Comparison of ENCODE assay signal across 8 cellular contexts in genomic region chr1:58584082-58584895, GRCh38. TPM values are rescaled to one million over a fixed set of nuclear protein-coding genes. Genes with fewer than 3 reads are reported as not detected.
DNase-seq lines count a peak whose midpoint lies in the region; ATAC-seq, FAIRE-seq and TF ChIP-seq lines count a peak whose summit lies in the region.

No MANE protein-coding gene starts in this region.

- H3K36me3 ChIP-seq in kidney (ENCODE audit: control insufficient read depth in 1 of 2, insufficient read depth in 2 of 2, low read length in 2 of 2), result no peaks in the 10 kb centered on the region

- no peak for FAIRE-seq in kidney (lab: Jason Lieb, UNC)

- peak; percentile 26 for DNase-seq in activated CD8-positive, alpha-beta T cell treated with anti-CD3 and anti-CD28 coated beads for 36 hours
- no peak for DNase-seq in activated CD8-positive, alpha-beta T cell treated with anti-CD3 and anti-CD28 coated beads, Interleukin-2, amount 10 ng/mL, durations not matched to agents 7 days and 5 days
- peak; percentile 35 to 37 for DNase-seq in activated T-cell treated with anti-CD3 and anti-CD28 coated beads, Interleukin-2, amount 50 U/mL, for 48 hours
- DNase-seq in kidney (peak; percentile 91), type B pancreatic cell (ENCODE audit: extremely low spot score, unreplicated experiment) (no peak)
- DNase-seq in activated CD8-positive, alpha-beta memory T cell treated with anti-CD3 and anti-CD28 coated beads for 24 hours, result no peak

- H3K9me3 ChIP-seq in kidney (ENCODE audit: control insufficient read depth in 1 of 2, low read length in 2 of 2), result no peaks in the 10 kb centered on the region

- no peaks in the 10 kb centered on the region for H3K36me3 Mint-ChIP-seq in activated CD8-positive, alpha-beta T cell treated with anti-CD3 and anti-CD28 coated beads for 36 hours (ENCODE audit: low read depth)
- no peaks in the 10 kb centered on the region for H3K36me3 Mint-ChIP-seq in activated CD8-positive, alpha-beta T cell treated with anti-CD3 and anti-CD28 coated beads, Interleukin-2, amount 10 ng/mL, durations not matched to agents 7 days and 5 days (ENCODE audit: low read depth)
- no peaks in the 10 kb centered on the region for H3K36me3 Mint-ChIP-seq in type B pancreatic cell

- intact Hi-C loops in activated CD8-positive, alpha-beta T cell treated with anti-CD3 and anti-CD28 coated beads for 36 hours (cut with micrococcal nuclease), result no loop called here
- intact Hi-C loops in kidney (cut with DNase I), result no loop called here

- no peak for TF ChIP-seq CTCF in activated CD8-positive, alpha-beta T cell treated with anti-CD3 and anti-CD28 coated beads for 36 hours (IDR thresholded peaks at IDR 0.05)
- no peak for TF ChIP-seq CTCF in kidney (IDR thresholded peaks at IDR 0.05; ENCODE audit: borderline replicate concordance, extremely low read depth, insufficient read depth)
- no peak for TF ChIP-seq CTCF in type B pancreatic cell (conservative IDR thresholded peaks at IDR 0.05)

- no peak overlapping the region for H3K27ac Mint-ChIP-seq in activated CD8-positive, alpha-beta T cell treated with anti-CD3 and anti-CD28 coated beads for 36 hours
- no peak overlapping the region for H3K27ac Mint-ChIP-seq in activated CD8-positive, alpha-beta T cell treated with anti-CD3 and anti-CD28 coated beads, Interleukin-2, amount 10 ng/mL, durations not matched to agents 7 days and 5 days
- H3K27ac Mint-ChIP-seq in type B pancreatic cell, result peak overlapping the region; percentile 23

- no peak overlapping the region for H3K4me3 ChIP-seq in kidney (ENCODE audit: low read length in 2 of 2)

- H3K4me3 Mint-ChIP-seq in activated CD8-positive, alpha-beta T cell treated with anti-CD3 and anti-CD28 coated beads for 36 hours, result no peak overlapping the region
- H3K4me3 Mint-ChIP-seq in activated CD8-positive, alpha-beta T cell treated with anti-CD3 and anti-CD28 coated beads, Interleukin-2, amount 10 ng/mL, durations not matched to agents 7 days and 5 days, result no peak overlapping the region
- H3K4me3 Mint-ChIP-seq in type B pancreatic cell, result no peak overlapping the region

- H3K4me1 Mint-ChIP-seq in activated CD8-positive, alpha-beta T cell treated with anti-CD3 and anti-CD28 coated beads for 36 hours (ENCODE audit: low read depth), result peaks cover 14% of the 10 kb centered on the region
- peaks cover 21% of the 10 kb centered on the region for H3K4me1 Mint-ChIP-seq in activated CD8-positive, alpha-beta T cell treated with anti-CD3 and anti-CD28 coated beads, Interleukin-2, amount 10 ng/mL, durations not matched to agents 7 days and 5 days (ENCODE audit: low read depth)
- H3K4me1 Mint-ChIP-seq in type B pancreatic cell (ENCODE audit: unreplicated experiment), result peaks cover 7% of the 10 kb centered on the region

- no peak overlapping the region for H3K9ac ChIP-seq in kidney (ENCODE audit: low read length in 2 of 2)

- H3K4me1 ChIP-seq in kidney (ENCODE audit: control insufficient read depth in 1 of 2, insufficient read depth in 1 of 2, low read depth in 1 of 2, low read length in 2 of 2), result peaks cover 0 to 2% of the 10 kb centered on the region in 2 donors

- H3K9me3 Mint-ChIP-seq in activated CD8-positive, alpha-beta T cell treated with anti-CD3 and anti-CD28 coated beads for 36 hours, result no peaks in the 10 kb centered on the region
- no peaks in the 10 kb centered on the region for H3K9me3 Mint-ChIP-seq in activated CD8-positive, alpha-beta T cell treated with anti-CD3 and anti-CD28 coated beads, Interleukin-2, amount 10 ng/mL, durations not matched to agents 7 days and 5 days (ENCODE audit: insufficient read depth)
- no peaks in the 10 kb centered on the region for H3K9me3 Mint-ChIP-seq in type B pancreatic cell

- peak overlapping the region in 1 of 2 donors; percentile 8 for H3K27ac ChIP-seq in kidney (ENCODE audit: low read depth in 2 of 2, low read length in 2 of 2)

- POLR2A ChIA-PET in activated CD8-positive, alpha-beta T cell treated with anti-CD3 and anti-CD28 coated beads for 36 hours (lab: Charles Lee), result no interaction called here
- POLR2A ChIA-PET in activated CD8-positive, alpha-beta T cell treated with anti-CD3 and anti-CD28 coated beads, Interleukin-2, amount 10 ng/mL, durations not matched to agents 7 days and 5 days (lab: Charles Lee), result no interaction called here

- CTCF ChIA-PET in activated CD8-positive, alpha-beta T cell treated with anti-CD3 and anti-CD28 coated beads for 36 hours (lab: Charles Lee), result interaction anchor here (1.2 to 2.2 kb wide), 5 partner anchors 38 to 69 kb away, joined by 4 to 6 read pairs (median 5); partner anchors contain the start of gene OMA1
- CTCF ChIA-PET in activated CD8-positive, alpha-beta T cell treated with anti-CD3 and anti-CD28 coated beads, Interleukin-2, amount 10 ng/mL, durations not matched to agents 7 days and 5 days (lab: Charles Lee), result no interaction called here

- peak; percentile 78 for ATAC-seq in activated CD8-positive, alpha-beta T cell treated with anti-CD3 and anti-CD28 coated beads for 36 hours
- ATAC-seq in activated CD8-positive, alpha-beta T cell treated with anti-CD3 and anti-CD28 coated beads, Interleukin-2, amount 10 ng/mL, durations not matched to agents 7 days and 5 days, result no peak
- ATAC-seq in HG03442 (IDR thresholded peaks at IDR 0.05; ENCODE audit: unreplicated experiment) (peak; percentile 84), GM21526 (IDR thresholded peaks at IDR 0.05; ENCODE audit: low FRiP score, unreplicated experiment) (no peak)

- peaks cover 39% of the 10 kb centered on the region for H3K27me3 Mint-ChIP-seq in activated CD8-positive, alpha-beta T cell treated with anti-CD3 and anti-CD28 coated beads for 36 hours
- peaks cover 40% of the 10 kb centered on the region for H3K27me3 Mint-ChIP-seq in activated CD8-positive, alpha-beta T cell treated with anti-CD3 and anti-CD28 coated beads, Interleukin-2, amount 10 ng/mL, durations not matched to agents 7 days and 5 days (ENCODE audit: low read depth)
- H3K27me3 Mint-ChIP-seq in type B pancreatic cell, result peaks cover 3% of the 10 kb centered on the region

RNA-seq across cellular contexts. Expression of gene TACSTD2, which starts 7.2 kb away (rescaled TPM):
- total RNA-seq in activated CD8-positive, alpha-beta T cell treated with anti-CD3 and anti-CD28 coated beads for 36 hours, result under 1 TPM; 0.68 to 0.92 TPM
- total RNA-seq in activated CD8-positive, alpha-beta T cell treated with anti-CD3 and anti-CD28 coated beads, Interleukin-2, amount 10 ng/mL, durations not matched to agents 7 days and 5 days, result not detected
- total RNA-seq in kidney (502 TPM), type B pancreatic cell (ENCODE audit: low replicate concordance) (21.2 and 39.7 TPM in 2 replicates)
- polyA plus RNA-seq in kidney (ENCODE audit: insufficient read depth, low read depth, low replicate concordance), result 127 TPM

RNA-seq across cellular contexts. Expression of gene OMA1, which starts 37.8 kb away (rescaled TPM):
- total RNA-seq in activated CD8-positive, alpha-beta T cell treated with anti-CD3 and anti-CD28 coated beads for 36 hours, result 10 to 100 TPM; 14.7 to 14.9 TPM
- 10 to 100 TPM; 22.3 to 23.9 TPM for total RNA-seq in activated CD8-positive, alpha-beta T cell treated with anti-CD3 and anti-CD28 coated beads, Interleukin-2, amount 10 ng/mL, durations not matched to agents 7 days and 5 days
- total RNA-seq in kidney, result 42.6 TPM
- polyA plus RNA-seq in kidney (ENCODE audit: insufficient read depth, low read depth, low replicate concordance), result 24.8 TPM
- total RNA-seq in type B pancreatic cell (ENCODE audit: low replicate concordance), result 19.1 and 22.4 TPM in 2 replicates

Comparison
In these comparisons a context has a peak if more than half of its experiments do, and no peak if none do; other contexts are left out.
1. ATAC-seq: peak in activated CD8-positive, alpha-beta T cell treated with anti-CD3 and anti-CD28 coated beads for 36 hours (single experiment) and HG03442 (single experiment); none in activated CD8-positive, alpha-beta T cell treated with anti-CD3 and anti-CD28 coated beads, Interleukin-2, amount 10 ng/mL, durations not matched to agents 7 days and 5 days (single experiment) and GM21526 (single experiment).
2. DNase-seq: peak in activated CD8-positive, alpha-beta T cell treated with anti-CD3 and anti-CD28 coated beads for 36 hours (single experiment), activated T-cell treated with anti-CD3 and anti-CD28 coated beads, Interleukin-2, amount 50 U/mL, for 48 hours (2 of 2) and kidney (single experiment); none in activated CD8-positive, alpha-beta T cell treated with anti-CD3 and anti-CD28 coated beads, Interleukin-2, amount 10 ng/mL, durations not matched to agents 7 days and 5 days (single experiment), type B pancreatic cell (single experiment) and activated CD8-positive, alpha-beta memory T cell treated with anti-CD3 and anti-CD28 coated beads for 24 hours (single experiment).
3. RNA of gene TACSTD2, which starts 7.2 kb away (total RNA-seq): 502 TPM in kidney (single experiment); 21.2 to 39.7 TPM in type B pancreatic cell, 0.68 to 0.92 TPM in activated CD8-positive, alpha-beta T cell treated with anti-CD3 and anti-CD28 coated beads for 36 hours and not detected in activated CD8-positive, alpha-beta T cell treated with anti-CD3 and anti-CD28 coated beads, Interleukin-2, amount 10 ng/mL, durations not matched to agents 7 days and 5 days; every median in the first group is over 10 times any median in the second.